Comparison of ENCODE assay signal across 24 cellular contexts in genomic region chr15:28289694-28290463, GRCh38. TPM values are rescaled to one million over a fixed set of nuclear protein-coding genes. Genes with fewer than 3 reads are reported as not detected.
DNase-seq lines count a peak whose midpoint lies in the region; ATAC-seq, FAIRE-seq and TF ChIP-seq lines count a peak whose summit lies in the region.
"Had no signal": no experiment of that assay in that cellular context is flagged by ENCODE, and none has a peak within 500 bp of the region (broad histone marks: within the 10 kb centered on the region; RNA-seq: fewer than 3 reads in every experiment).

No MANE protein-coding gene starts in this region.

- no peak overlapping the region for H3K9ac ChIP-seq in KMS-11
- H3K9ac ChIP-seq: SK-N-SH had no signal

- no peaks in the 10 kb centered on the region for H3K27me3 Mint-ChIP-seq in stimulated activated memory B cell treated with anti-CD40 and anti-IgM and Interleukin-4, amounts not matched to agents 10 μg/mL and 1 μg/mL and 100 μg/mL, for 72 hours
- H3K27me3 Mint-ChIP-seq: activated naive CD4-positive, alpha-beta T cell treated with anti-CD3 and anti-CD28 coated beads, Interleukin-2, amount 10 ng/mL, durations not matched to agents 7 days and 5 days; dendritic cell treated with granulocyte-macrophage colony-stimulating factor and Interleukin-4, amounts not matched to agents 40 ng/mL and 50 ng/mL, for 4 days; natural killer cell treated with Interleukin-12 subunit alpha and Interleukin-12 subunit beta and Interleukin-15 and Interleukin-18, amount 100 ng/mL, for 72 hours; type B pancreatic cell had no signal

- no peaks in the 10 kb centered on the region for H4K20me1 ChIP-seq in KMS-11 (ENCODE audit: insufficient read depth)

- no peaks in the 10 kb centered on the region for H3K9me3 Mint-ChIP-seq in stimulated activated memory B cell treated with anti-CD40 and anti-IgM and Interleukin-4, amounts not matched to agents 10 μg/mL and 1 μg/mL and 100 μg/mL, for 72 hours
- H3K9me3 Mint-ChIP-seq: activated naive CD4-positive, alpha-beta T cell treated with anti-CD3 and anti-CD28 coated beads, Interleukin-2, amount 10 ng/mL, durations not matched to agents 7 days and 5 days had no signal

- H3K4me1 ChIP-seq in KMS-11 (ENCODE audit: low read depth, poor library complexity, severe bottlenecking) = peaks cover 27% of the 10 kb centered on the region
- H3K4me1 ChIP-seq: body of pancreas had no signal

- H3K4me3 Mint-ChIP-seq in stimulated activated memory B cell treated with anti-CD40 and anti-IgM and Interleukin-4, amounts not matched to agents 10 μg/mL and 1 μg/mL and 100 μg/mL, for 72 hours = no peak overlapping the region
- H3K4me3 Mint-ChIP-seq: activated naive CD4-positive, alpha-beta T cell treated with anti-CD3 and anti-CD28 coated beads, Interleukin-2, amount 10 ng/mL, durations not matched to agents 7 days and 5 days; CD14-positive monocyte; dendritic cell treated with granulocyte-macrophage colony-stimulating factor and Interleukin-4, amounts not matched to agents 40 ng/mL and 50 ng/mL, for 4 days; immature natural killer cell; natural killer cell treated with Interleukin-12 subunit alpha and Interleukin-12 subunit beta and Interleukin-15 and Interleukin-18, amount 100 ng/mL, for 72 hours; stimulated activated effector memory CD8-positive, alpha-beta T cell treated with anti-CD3 and anti-CD28 coated beads, Interleukin-12 subunit alpha, Interleukin-12 subunit beta, amount 100 ng/mL, for 72 hours; type B pancreatic cell had no signal

- H3K36me3 ChIP-seq in KMS-11 (ENCODE audit: insufficient read depth) = no peaks in the 10 kb centered on the region

- intact Hi-C loops in Right ventricle myocardium superior (cut with DNase I) (no loop called here), cardiac septum (cut with DNase I) (no loop called here)

- peak overlapping the region; percentile 50 for H3K4me2 ChIP-seq in KMS-11
- H3K4me2 ChIP-seq: SK-N-SH, smooth muscle cell had no signal

- ATAC-seq in Right ventricle myocardium superior (ENCODE audit: poor library complexity) = peak; percentile 13
- ATAC-seq in HG02588 (IDR thresholded peaks at IDR 0.05; ENCODE audit: unreplicated experiment) = peak; percentile 35
- no peak for ATAC-seq in stimulated activated memory B cell treated with anti-CD40 and anti-IgM and Interleukin-4, amounts not matched to agents 10 μg/mL and 1 μg/mL and 100 μg/mL, for 72 hours
- ATAC-seq: body of pancreas; natural killer cell treated with Interleukin-12 subunit alpha and Interleukin-12 subunit beta and Interleukin-15 and Interleukin-18, amount 100 ng/mL, for 72 hours; PC-3; stimulated activated effector memory CD8-positive, alpha-beta T cell treated with anti-CD3 and anti-CD28 coated beads, Interleukin-12 subunit alpha, Interleukin-12 subunit beta, amount 100 ng/mL, for 72 hours had no signal

- peak overlapping the region; percentile 69 for H3K27ac Mint-ChIP-seq in stimulated activated memory B cell treated with anti-CD40 and anti-IgM and Interleukin-4, amounts not matched to agents 10 μg/mL and 1 μg/mL and 100 μg/mL, for 72 hours
- H3K27ac Mint-ChIP-seq: activated naive CD4-positive, alpha-beta T cell treated with anti-CD3 and anti-CD28 coated beads, Interleukin-2, amount 10 ng/mL, durations not matched to agents 7 days and 5 days; dendritic cell treated with granulocyte-macrophage colony-stimulating factor and Interleukin-4, amounts not matched to agents 40 ng/mL and 50 ng/mL, for 4 days; natural killer cell treated with Interleukin-12 subunit alpha and Interleukin-12 subunit beta and Interleukin-15 and Interleukin-18, amount 100 ng/mL, for 72 hours; stimulated activated effector memory CD8-positive, alpha-beta T cell treated with anti-CD3 and anti-CD28 coated beads, Interleukin-12 subunit alpha, Interleukin-12 subunit beta, amount 100 ng/mL, for 72 hours; type B pancreatic cell had no signal

- H3K27me3 ChIP-seq in KMS-11 (ENCODE audit: insufficient read depth, low read depth) = no peaks in the 10 kb centered on the region
- H3K27me3 ChIP-seq: body of pancreas had no signal

- H2AFZ ChIP-seq in KMS-11 (ENCODE audit: low read depth) = no peak overlapping the region

- H3K27ac ChIP-seq in KMS-11 = peak overlapping the region; percentile 34; the same call in 1 of the 2 replicates
- H3K27ac ChIP-seq: 22Rv1, body of pancreas had no signal

- TF ChIP-seq CTCF in KMS-11 (conservative IDR thresholded peaks at IDR 0.05; ENCODE audit: low read depth, low read length) = no peak

- no peaks in the 10 kb centered on the region for H3K79me2 ChIP-seq in KMS-11 (ENCODE audit: insufficient read depth, low read depth)

- no peak for FAIRE-seq in frontal cortex (lab: Jason Lieb, UNC)

- DNase-seq in Right ventricle myocardium superior (no peak), cardiac septum (ENCODE audit: low spot score) (no peak), NAMALWA (ENCODE audit: low spot score) (no peak), frontal cortex (ENCODE audit: low spot score in 2 of 2) (no peak)
- no peak for DNase-seq in activated effector memory CD4-positive, alpha-beta T cell treated with anti-CD3 and anti-CD28 coated beads, Interleukin-2, amount 50 U/mL, for 16 hours
- DNase-seq: activated CD8-positive, alpha-beta memory T cell treated with anti-CD3 and anti-CD28 coated beads, Interleukin-2, amount 50 U/mL, for 4 hours; activated naive CD4-positive, alpha-beta T cell treated with anti-CD3 and anti-CD28 coated beads, Interleukin-2, amount 10 ng/mL, durations not matched to agents 7 days and 5 days; body of pancreas; immature natural killer cell; NCI-H1694 treated with DMSO at 0.1 percent for 48 hours; NCI-H510A; PC-3; SK-N-SH had no signal

- peaks cover 22% of the 10 kb centered on the region for H3K4me1 Mint-ChIP-seq in stimulated activated memory B cell treated with anti-CD40 and anti-IgM and Interleukin-4, amounts not matched to agents 10 μg/mL and 1 μg/mL and 100 μg/mL, for 72 hours

- H3K4me3 ChIP-seq in KMS-11 (IDR thresholded peaks at IDR 0.05; ENCODE audit: insufficient read depth, low read depth, low read length) = no peak overlapping the region
- H3K4me3 ChIP-seq: body of pancreas, lung, smooth muscle cell had no signal

- H3K36me3 Mint-ChIP-seq in stimulated activated memory B cell treated with anti-CD40 and anti-IgM and Interleukin-4, amounts not matched to agents 10 μg/mL and 1 μg/mL and 100 μg/mL, for 72 hours = peaks cover 75% of the 10 kb centered on the region

RNA-seq across cellular contexts. Expression of gene HERC2, which starts 32.1 kb away (rescaled TPM):
- total RNA-seq in Right ventricle myocardium superior = 42.1 TPM
- total RNA-seq in cardiac septum = 65.6 TPM
- total RNA-seq in frontal cortex = 65.2 TPM
